In genomic region chr7:6395898-6396582, GRCh38 we compare ENCODE assay signal across 11 cellular contexts. TPM values are rescaled to one million over a fixed set of nuclear protein-coding genes. Genes with fewer than 3 reads are reported as not detected.
A peak's percentile ranks its signal among the peaks of the same experiment; 100 is the strongest.
DNase-seq lines count a peak whose midpoint lies in the region; ATAC-seq, FAIRE-seq and TF ChIP-seq lines count a peak whose summit lies in the region.
"Had no signal": no experiment of that assay in that cellular context is flagged by ENCODE, and none has a peak within 500 bp of the region (broad histone marks: within the 10 kb centered on the region; RNA-seq: fewer than 3 reads in every experiment).

No MANE protein-coding gene starts in this region.

- peak overlapping the region; percentile 20 for H3K4me3 Mint-ChIP-seq in activated B cell treated with CpG ODN at 0.5 μM for 24 hours

- peak; percentile 40 for DNase-seq in GDM1 (lab: John Stamatoyannopoulos, UW)
- DNase-seq in activated B cell treated with CpG ODN at 0.5 μM for 24 hours, result no peak
- DNase-seq in head of caudate nucleus, result peak in 33 of 42 donors; percentile 29 to 76 (median 54)
- DNase-seq in posterior cingulate gyrus, result peak in 8 of 10 donors; percentile 28 to 90 (median 68)
- no peak for DNase-seq in GM19239 (ENCODE audit: insufficient read length, low spot score)
- DNase-seq in NCI-H2196 (lab: John Stamatoyannopoulos, UW; ENCODE audit: unreplicated experiment), result no peak
- DNase-seq in RCC 7860 (ENCODE audit: low spot score), result no peak
- DNase-seq: activated T-cell treated with anti-CD3 and anti-CD28 coated beads, Interleukin-2, amount 50 U/mL, for 1 hour; NCI-H2227 treated with DMSO at 0.1 percent for 48 hours; stimulated activated CD4-positive, alpha-beta T cell treated with anti-CD3 and anti-CD28 coated beads, Interleukin-2, amount 100 ng/mL, for 48 hours had no signal

- intact Hi-C loops in activated B cell treated with CpG ODN at 0.5 μM for 24 hours (cut with micrococcal nuclease), result no loop called here
- intact Hi-C loops in head of caudate nucleus (cut with DNase I), result no loop called here
- intact Hi-C loops in posterior cingulate gyrus (cut with DNase I), result no loop called here

- no peak for ATAC-seq in activated B cell treated with CpG ODN at 0.5 μM for 24 hours (ENCODE audit: low read depth)
- ATAC-seq in HG03442 (IDR thresholded peaks at IDR 0.05; ENCODE audit: unreplicated experiment), result no peak

- no peaks in the 10 kb centered on the region for H3K9me3 Mint-ChIP-seq in activated B cell treated with CpG ODN at 0.5 μM for 24 hours

- no peak for TF ChIP-seq CTCF in activated B cell treated with CpG ODN at 0.5 μM for 24 hours (IDR thresholded peaks at IDR 0.05)

- H3K27ac Mint-ChIP-seq in activated B cell treated with CpG ODN at 0.5 μM for 24 hours, result peak overlapping the region; percentile 48

- FAIRE-seq in GM19239 (lab: Jason Lieb, UNC), result no peak
- FAIRE-seq in RCC 7860 (lab: Jason Lieb, UNC), result no peak

- POLR2A ChIA-PET in activated B cell treated with CpG ODN at 0.5 μM for 24 hours (lab: Charles Lee), result interaction anchor here (0.8 to 1.0 kb wide), 2 partner anchors 13 to 52 kb away, joined by 3 to 8 read pairs; partner anchors contain the start of gene DAGLB

- CTCF ChIA-PET in activated B cell treated with CpG ODN at 0.5 μM for 24 hours (lab: Charles Lee), result no interaction called here

- peaks cover 42% of the 10 kb centered on the region for H3K4me1 Mint-ChIP-seq in activated B cell treated with CpG ODN at 0.5 μM for 24 hours

- H3K36me3 Mint-ChIP-seq in activated B cell treated with CpG ODN at 0.5 μM for 24 hours (ENCODE audit: low read depth), result peaks cover 72% of the 10 kb centered on the region

- H3K27me3 Mint-ChIP-seq in activated B cell treated with CpG ODN at 0.5 μM for 24 hours, result no peaks in the 10 kb centered on the region

RNA-seq across cellular contexts. Expression of gene RAC1, which starts 21.7 kb away (rescaled TPM):
- 119 and 122 TPM in 2 replicates for total RNA-seq in activated B cell treated with CpG ODN at 0.5 μM for 24 hours

RNA-seq across cellular contexts. Expression of gene FAM220A, which starts 47.3 kb away (rescaled TPM):
- 7.1 and 11.4 TPM in 2 replicates for total RNA-seq in activated B cell treated with CpG ODN at 0.5 μM for 24 hours

RNA-seq across cellular contexts. Expression of gene DAGLB, which starts 51.7 kb away (rescaled TPM):
- 13.3 and 18.3 TPM in 2 replicates for total RNA-seq in activated B cell treated with CpG ODN at 0.5 μM for 24 hours

Comparison
In these comparisons a context has a peak if more than half of its experiments do, and no peak if none do; other contexts are left out.
1. DNase-seq: peak in GDM1 (single experiment), head of caudate nucleus (33 of 42) and posterior cingulate gyrus (8 of 10); none in activated B cell treated with CpG ODN at 0.5 μM for 24 hours (single experiment), GM19239 (single experiment), NCI-H2196 (single experiment) and RCC 7860 (single experiment).